In the genomic region with DNA sequence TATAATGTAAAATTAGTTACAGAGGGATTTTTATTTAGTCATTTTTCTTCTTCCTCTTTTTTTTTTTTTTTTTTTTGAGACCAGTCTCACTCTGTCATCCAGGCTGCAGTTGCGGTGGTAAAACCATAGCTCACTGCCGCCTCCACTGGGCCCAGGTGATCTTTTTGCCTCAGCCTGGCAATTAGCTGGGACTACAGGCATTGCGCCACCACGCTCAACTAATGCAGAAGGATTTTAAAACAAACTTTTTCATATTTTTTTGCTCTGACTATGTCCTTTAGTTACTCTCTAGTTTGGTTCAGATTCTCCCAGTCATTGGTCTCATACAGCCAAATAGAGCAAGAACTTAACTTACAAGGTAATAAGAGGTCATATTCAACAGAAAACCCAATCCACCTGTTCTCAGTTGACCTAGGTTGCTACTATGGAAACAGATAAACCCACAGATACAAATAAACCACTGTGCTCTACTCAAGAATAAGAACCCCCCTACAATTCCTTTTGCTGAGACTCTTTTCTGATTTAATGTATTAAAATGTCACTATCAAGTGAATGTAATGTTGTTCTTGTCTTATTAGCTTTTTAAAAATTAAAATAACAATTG, we compare ENCODE assay signal across 9 cellular contexts. TPM values are rescaled to one million over a fixed set of nuclear protein-coding genes. Genes with fewer than 3 reads are reported as not detected.
DNase-seq lines count a peak whose midpoint lies in the region; ATAC-seq, FAIRE-seq and TF ChIP-seq lines count a peak whose summit lies in the region.
"Had no signal": no experiment of that assay in that cellular context is flagged by ENCODE, and none has a peak within 500 bp of the region (broad histone marks: within the 10 kb centered on the region; RNA-seq: fewer than 3 reads in every experiment).

No MANE protein-coding gene starts in this region.

- no peaks in the 10 kb centered on the region for H3K4me1 ChIP-seq in small intestine (ENCODE audit: control insufficient read depth in 2 of 2, insufficient read depth in 1 of 2, low read depth in 1 of 2, low read length in 1 of 2)
- no peaks in the 10 kb centered on the region for H3K4me1 ChIP-seq in suprapubic skin
- no peaks in the 10 kb centered on the region for H3K4me1 ChIP-seq in smooth muscle cell (ENCODE audit: low read depth)

- H3K79me2 ChIP-seq in smooth muscle cell (ENCODE audit: low read depth), result no peaks in the 10 kb centered on the region

- H3K27me3 ChIP-seq in small intestine (ENCODE audit: control insufficient read depth in 2 of 2, insufficient read depth in 2 of 2, low read length in 2 of 2), result no peaks in the 10 kb centered on the region
- H3K27me3 ChIP-seq in suprapubic skin, result no peaks in the 10 kb centered on the region
- no peaks in the 10 kb centered on the region for H3K27me3 ChIP-seq in smooth muscle cell (ENCODE audit: low read depth)

- FAIRE-seq in small intestine (lab: Jason Lieb, UNC), result no peak

- WGBS in small intestine, 3 donors, result 24 to 52% (median 43%) methylated on average over 4 of the region's 4 CpGs
- WGBS in suprapubic skin, result 74% methylated on average over 4 of the region's 4 CpGs
- WGBS in smooth muscle cell (ENCODE audit: low lambda C conversion rate), result 83% methylated on average over 4 of the region's 4 CpGs

- H3K36me3 ChIP-seq in small intestine (ENCODE audit: control insufficient read depth in 2 of 2, insufficient read depth in 2 of 2, low read length in 2 of 2), result no peaks in the 10 kb centered on the region
- H3K36me3 ChIP-seq in suprapubic skin, result no peaks in the 10 kb centered on the region
- H3K36me3 ChIP-seq in smooth muscle cell (ENCODE audit: low read depth), result no peaks in the 10 kb centered on the region

- no peak overlapping the region for H3K4me2 ChIP-seq in smooth muscle cell

- TF ChIP-seq EP300 in suprapubic skin (IDR thresholded peaks at IDR 0.05), result no peak

- H3K9me3 ChIP-seq in small intestine (ENCODE audit: control insufficient read depth, low read depth) (no peaks in the 10 kb centered on the region), suprapubic skin (no peaks in the 10 kb centered on the region), smooth muscle cell (replicated peaks; ENCODE audit: low read depth) (no peaks in the 10 kb centered on the region)

- ATAC-seq in GM19463 (IDR thresholded peaks at IDR 0.05; ENCODE audit: unreplicated experiment) (peak; percentile 94), HG03558 (IDR thresholded peaks at IDR 0.05; ENCODE audit: extremely low read depth, unreplicated experiment) (peak; percentile 93)

- H4K20me1 ChIP-seq in smooth muscle cell (ENCODE audit: low read depth), result no peaks in the 10 kb centered on the region

- DNase-seq in AML-193 (lab: John Stamatoyannopoulos, UW) (peak; percentile 81 to 85), small intestine (peak; percentile 77), NCI-H526 treated with DMSO at 0.1 percent for 48 hours (lab: John Stamatoyannopoulos, UW) (no peak), suprapubic skin (ENCODE audit: low spot score in 2 of 2) (no peak), smooth muscle cell (lab: John Stamatoyannopoulos, UW; ENCODE audit: unreplicated experiment) (no peak)
- peak; percentile 33 to 49 for DNase-seq in activated CD4-positive, alpha-beta T cell treated with anti-CD3 and anti-CD28 coated beads, Interleukin-2, amount 50 U/mL, for 48 hours

- H2AFZ ChIP-seq in smooth muscle cell (ENCODE audit: low read depth), result no peak overlapping the region

- H3K9ac ChIP-seq in smooth muscle cell (ENCODE audit: low read depth), result no peak overlapping the region

- H3K27ac ChIP-seq in small intestine (ENCODE audit: low read depth in 1 of 2, low read length in 1 of 2), result no peak overlapping the region
- H3K27ac ChIP-seq in suprapubic skin, result no peak overlapping the region
- H3K27ac ChIP-seq in smooth muscle cell (ENCODE audit: low read depth), result no peak overlapping the region
- H3K27ac ChIP-seq: C4-2B had no signal

- no peak for TF ChIP-seq POLR2A in suprapubic skin (IDR thresholded peaks at IDR 0.05)

- TF ChIP-seq CTCF in suprapubic skin (IDR thresholded peaks at IDR 0.05) (no peak), smooth muscle cell (IDR thresholded peaks at IDR 0.05; ENCODE audit: borderline replicate concordance, insufficient read depth, poor library complexity, severe bottlenecking) (no peak)

- H3K4me3 ChIP-seq in small intestine (ENCODE audit: low read depth in 1 of 2, low read length in 2 of 2), result no peak overlapping the region
- no peak overlapping the region for H3K4me3 ChIP-seq in suprapubic skin
- H3K4me3 ChIP-seq in smooth muscle cell, result no peak overlapping the region

- H3F3A ChIP-seq in smooth muscle cell (ENCODE audit: low read depth), result no peaks in the 10 kb centered on the region

RNA-seq across cellular contexts. Expression of a gene that starts 50.1 kb away (rescaled TPM):
- polyA plus RNA-seq in small intestine (1 to 10 TPM; 4.8 to 6.9 (median 5.4) TPM), smooth muscle cell (3.5 and 3.8 TPM in 2 replicates)
- total RNA-seq in suprapubic skin (10 to 100 TPM; 37.2 to 55.3 (median 45.6) TPM), smooth muscle cell (12.1 and 13.3 TPM in 2 replicates)

Comparison
In these comparisons a context has a peak if more than half of its experiments do, and no peak if none do; other contexts are left out.
1. DNase-seq: peak in AML-193 (2 of 2), activated CD4-positive, alpha-beta T cell treated with anti-CD3 and anti-CD28 coated beads, Interleukin-2, amount 50 U/mL, for 48 hours (2 of 2) and small intestine (single experiment); none in NCI-H526 treated with DMSO at 0.1 percent for 48 hours (single experiment), suprapubic skin (0 of 2) and smooth muscle cell (single experiment).